ENCODE assay signal across 26 cellular contexts in the genomic region with DNA sequence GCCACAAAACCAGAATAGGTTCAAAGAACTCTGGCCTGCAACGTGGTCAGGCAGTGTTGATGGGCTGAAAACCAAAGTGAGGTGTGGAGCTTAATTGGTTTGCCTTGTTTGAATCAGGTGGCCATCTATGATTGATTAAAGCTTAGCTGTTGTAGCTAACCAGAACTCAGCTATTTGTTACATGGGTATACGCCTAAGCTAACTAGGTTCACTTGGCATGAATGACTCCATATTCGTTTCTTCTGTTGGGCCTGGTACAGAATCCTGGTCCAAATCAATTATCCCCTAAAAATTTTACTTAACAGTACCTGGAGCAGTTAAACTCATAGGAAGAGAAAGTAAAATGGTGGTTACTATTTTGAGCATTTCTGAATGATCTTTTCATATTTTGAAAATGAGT. TPM values are rescaled to one million over a fixed set of nuclear protein-coding genes. Genes with fewer than 3 reads are reported as not detected.
"Had no signal": no experiment of that assay in that cellular context is flagged by ENCODE, and none has a peak within 500 bp of the region (broad histone marks: within the 10 kb centered on the region; RNA-seq: fewer than 3 reads in every experiment).

No MANE protein-coding gene starts in this region.

- H3K9me3 Mint-ChIP-seq: mesothelial cell of epicardium, naive B cell had no signal

- H3K27ac ChIP-seq: coronary artery, dorsolateral prefrontal cortex, esophagus muscularis mucosa, foreskin keratinocyte, gastroesophageal sphincter, heart left ventricle, hepatocyte, left lung, lower lobe of right lung had no signal

- ATAC-seq: foreskin keratinocyte, gastroesophageal sphincter, heart left ventricle, left cardiac atrium, left lung, left ventricle myocardium superior, lower lobe of right lung, mucosa of descending colon had no signal

- DNase-seq: dorsolateral prefrontal cortex; effector CD4-positive, alpha-beta T cell; effector memory CD4-positive, alpha-beta T cell; foreskin keratinocyte; heart left ventricle; hypothalamus; left cardiac atrium; left lung; left ventricle myocardium superior; mesenchymal stem cell; mucosa of descending colon; naive B cell had no signal

- H3K4me3 ChIP-seq: coronary artery, dorsolateral prefrontal cortex, esophagus muscularis mucosa, gastroesophageal sphincter, heart left ventricle, hepatocyte, left lung, lower lobe of right lung, mucosa of descending colon had no signal

- H3K4me3 Mint-ChIP-seq: mesothelial cell of epicardium, naive B cell had no signal

- H3K9me3 ChIP-seq: esophagus muscularis mucosa, gastroesophageal sphincter, heart left ventricle, left lung, lower lobe of right lung, mucosa of descending colon had no signal

- H3K36me3 Mint-ChIP-seq: naive B cell had no signal

- H3K27me3 ChIP-seq: dorsolateral prefrontal cortex, esophagus muscularis mucosa, foreskin keratinocyte, gastroesophageal sphincter, heart left ventricle, hepatocyte, left lung had no signal

- H3K4me2 ChIP-seq: hepatocyte had no signal

- H2AFZ ChIP-seq: hepatocyte had no signal

- H3K27me3 Mint-ChIP-seq: naive B cell had no signal

- H3K79me2 ChIP-seq: hepatocyte had no signal

- FAIRE-seq: colon, endothelial cell of umbilical vein, frontal cortex, islet of Langerhans had no signal

- H3K4me1 ChIP-seq: foreskin keratinocyte had no signal

- H3K36me3 ChIP-seq: left lung had no signal

- H3K27ac Mint-ChIP-seq: mesothelial cell of epicardium, naive B cell had no signal

RNA-seq across cellular contexts. Expression of gene BAIAP2L2, which starts 7.7 kb away (rescaled TPM):
- total RNA-seq: dermis blood vessel endothelial cell had no signal

RNA-seq across cellular contexts. Expression of gene SLC16A8, which starts 34.2 kb away (rescaled TPM):
- total RNA-seq: dermis blood vessel endothelial cell, endothelial cell of umbilical vein, fibroblast of villous mesenchyme, foreskin keratinocyte, gastroesophageal sphincter, heart left ventricle, hepatocyte, left ventricle myocardium superior, mesenteric fat pad, mucosa of descending colon had no signal
- polyA plus RNA-seq: fibroblast of lung had no signal
